ENCODE assay signal across 2 cellular contexts in genomic region chr1:226074046-226074445, GRCh38.
TF ChIP-seq lines count a peak whose summit lies in the region.

No MANE protein-coding gene starts in this region.

TF ChIP-seq in GM23338, 12 proteins besides CTCF, POLR2A, EP300 and RAD21:
- TF ChIP-seq JUNB (IDR thresholded peaks at IDR 0.05; ENCODE audit: unreplicated experiment): no peak
- no peak for TF ChIP-seq ZNF462 (CRISPR knock-in tag; IDR thresholded peaks at IDR 0.05)
- no peak for TF ChIP-seq EZH2phosphoT487 (IDR thresholded peaks at IDR 0.05; ENCODE audit: unreplicated experiment)
- TF ChIP-seq STAT1 (IDR thresholded peaks at IDR 0.05; ENCODE audit: unreplicated experiment): no peak
- no peak; the same call in none of the 2 replicates for TF ChIP-seq POLR2AphosphoS5 (IDR thresholded peaks at IDR 0.05; ENCODE audit: low read depth)
- TF ChIP-seq, protein P1, sequence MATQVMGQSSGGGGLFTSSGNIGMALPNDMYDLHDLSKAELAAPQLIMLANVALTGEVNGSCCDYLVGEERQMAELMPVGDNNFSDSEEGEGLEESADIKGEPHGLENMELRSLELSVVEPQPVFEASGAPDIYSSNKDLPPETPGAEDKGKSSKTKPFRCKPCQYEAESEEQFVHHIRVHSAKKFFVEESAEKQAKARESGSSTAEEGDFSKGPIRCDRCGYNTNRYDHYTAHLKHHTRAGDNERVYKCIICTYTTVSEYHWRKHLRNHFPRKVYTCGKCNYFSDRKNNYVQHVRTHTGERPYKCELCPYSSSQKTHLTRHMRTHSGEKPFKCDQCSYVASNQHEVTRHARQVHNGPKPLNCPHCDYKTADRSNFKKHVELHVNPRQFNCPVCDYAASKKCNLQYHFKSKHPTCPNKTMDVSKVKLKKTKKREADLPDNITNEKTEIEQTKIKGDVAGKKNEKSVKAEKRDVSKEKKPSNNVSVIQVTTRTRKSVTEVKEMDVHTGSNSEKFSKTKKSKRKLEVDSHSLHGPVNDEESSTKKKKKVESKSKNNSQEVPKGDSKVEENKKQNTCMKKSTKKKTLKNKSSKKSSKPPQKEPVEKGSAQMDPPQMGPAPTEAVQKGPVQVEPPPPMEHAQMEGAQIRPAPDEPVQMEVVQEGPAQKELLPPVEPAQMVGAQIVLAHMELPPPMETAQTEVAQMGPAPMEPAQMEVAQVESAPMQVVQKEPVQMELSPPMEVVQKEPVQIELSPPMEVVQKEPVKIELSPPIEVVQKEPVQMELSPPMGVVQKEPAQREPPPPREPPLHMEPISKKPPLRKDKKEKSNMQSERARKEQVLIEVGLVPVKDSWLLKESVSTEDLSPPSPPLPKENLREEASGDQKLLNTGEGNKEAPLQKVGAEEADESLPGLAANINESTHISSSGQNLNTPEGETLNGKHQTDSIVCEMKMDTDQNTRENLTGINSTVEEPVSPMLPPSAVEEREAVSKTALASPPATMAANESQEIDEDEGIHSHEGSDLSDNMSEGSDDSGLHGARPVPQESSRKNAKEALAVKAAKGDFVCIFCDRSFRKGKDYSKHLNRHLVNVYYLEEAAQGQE (IDR thresholded peaks at IDR 0.05; ENCODE audit: unreplicated experiment): no peak
- TF ChIP-seq NANOG (IDR thresholded peaks at IDR 0.05; ENCODE audit: borderline replicate concordance): no peak
- no peak for TF ChIP-seq CREB1 (CRISPR knock-in tag; IDR thresholded peaks at IDR 0.05; ENCODE audit: low read depth)
- TF ChIP-seq ZNF114 (CRISPR knock-in tag; IDR thresholded peaks at IDR 0.05): no peak

TF ChIP-seq in GM12878, 131 proteins besides CTCF, POLR2A, EP300 and RAD21:
- TF ChIP-seq CREM (IDR thresholded peaks at IDR 0.05; ENCODE audit: low read depth) (no peak), CBFB (IDR thresholded peaks at IDR 0.05; ENCODE audit: low read depth) (no peak), MTA3 (IDR thresholded peaks at IDR 0.05; ENCODE audit: borderline replicate concordance, low read length) (no peak), CREB1 (IDR thresholded peaks at IDR 0.05; ENCODE audit: low read depth) (no peak), PAX8 (IDR thresholded peaks at IDR 0.05) (no peak), MTA2 (IDR thresholded peaks at IDR 0.05; ENCODE audit: low read depth) (no peak), CEBPB (IDR thresholded peaks at IDR 0.05; ENCODE audit: borderline replicate concordance in 1 of 2, low read depth in 2 of 2, low read length in 2 of 2) (no peak), TCF3 (IDR thresholded peaks at IDR 0.05; ENCODE audit: borderline replicate concordance, insufficient read depth, low read depth, low read length) (no peak)
